In genomic region chr9:91723420-91724067, GRCh38 we compare ENCODE assay signal across 24 cellular contexts.
"Had no signal": no experiment of that assay in that cellular context is flagged by ENCODE, and none has a peak within 500 bp of the region (broad histone marks: within the 10 kb centered on the region; RNA-seq: fewer than 3 reads in every experiment).

No MANE protein-coding gene starts in this region.

- H3K9me3 ChIP-seq: gastrocnemius medialis, neutrophil, ovary, uterus had no signal

- H3K27me3 Mint-ChIP-seq: progenitor cell of endocrine pancreas, type B pancreatic cell had no signal

- H3K4me3 Mint-ChIP-seq: nephron; stimulated activated memory B cell treated with anti-CD40 and anti-IgM and Interleukin-4, amounts not matched to agents 10 μg/mL and 1 μg/mL and 100 μg/mL, for 72 hours; type B pancreatic cell had no signal

- H3K4me3 ChIP-seq: dorsolateral prefrontal cortex, gastrocnemius medialis, lung, ovary, uterus had no signal

- DNase-seq: central memory CD4-positive, alpha-beta T cell; cortex of kidney; dorsolateral prefrontal cortex; effector CD8-positive, alpha-beta T cell; gastrocnemius medialis; glutamatergic neuron; left colon; left ventricle myocardium superior; mesenchymal stem cell; midbrain; ovary; right cardiac atrium; stimulated activated CD4-positive, alpha-beta T cell treated with anti-CD3 and anti-CD28 coated beads, Interleukin-15, amount 100 ng/mL, for 24 hours; stimulated activated CD4-positive, alpha-beta T cell treated with anti-CD3 and anti-CD28 coated beads, Interleukin-1b, Interleukin-23, amount 100 ng/mL, for 48 hours; stimulated activated CD4-positive, alpha-beta T cell treated with anti-CD3 and anti-CD28 coated beads, Interleukin-4, amount 100 ng/mL, for 24 hours; uterus had no signal

- H3K27ac ChIP-seq: dorsolateral prefrontal cortex, gastrocnemius medialis, neutrophil, ovary, uterus had no signal

- H3K9me3 Mint-ChIP-seq: nephron; stimulated activated memory B cell treated with anti-CD40 and anti-IgM and Interleukin-4, amounts not matched to agents 10 μg/mL and 1 μg/mL and 100 μg/mL, for 72 hours; type B pancreatic cell had no signal

- ATAC-seq: esophagus mucosa; gastrocnemius medialis; left colon; left ventricle myocardium superior; right cardiac atrium; stimulated activated memory B cell treated with anti-CD40 and anti-IgM and Interleukin-4, amounts not matched to agents 10 μg/mL and 1 μg/mL and 100 μg/mL, for 72 hours had no signal

- H3K4me1 ChIP-seq: gastrocnemius medialis had no signal

- FAIRE-seq: endometrium had no signal

- H3K36me3 Mint-ChIP-seq: stimulated activated memory B cell treated with anti-CD40 and anti-IgM and Interleukin-4, amounts not matched to agents 10 μg/mL and 1 μg/mL and 100 μg/mL, for 72 hours had no signal

- H3K36me3 ChIP-seq: gastrocnemius medialis, neutrophil, ovary, uterus had no signal

- H3K27me3 ChIP-seq: gastrocnemius medialis, ovary, uterus had no signal

- H3K27ac Mint-ChIP-seq: nephron; progenitor cell of endocrine pancreas; stimulated activated memory B cell treated with anti-CD40 and anti-IgM and Interleukin-4, amounts not matched to agents 10 μg/mL and 1 μg/mL and 100 μg/mL, for 72 hours; type B pancreatic cell had no signal

- H3K4me1 Mint-ChIP-seq: nephron had no signal
